20 cellular contexts compared by ENCODE assay signal in the genomic region with DNA sequence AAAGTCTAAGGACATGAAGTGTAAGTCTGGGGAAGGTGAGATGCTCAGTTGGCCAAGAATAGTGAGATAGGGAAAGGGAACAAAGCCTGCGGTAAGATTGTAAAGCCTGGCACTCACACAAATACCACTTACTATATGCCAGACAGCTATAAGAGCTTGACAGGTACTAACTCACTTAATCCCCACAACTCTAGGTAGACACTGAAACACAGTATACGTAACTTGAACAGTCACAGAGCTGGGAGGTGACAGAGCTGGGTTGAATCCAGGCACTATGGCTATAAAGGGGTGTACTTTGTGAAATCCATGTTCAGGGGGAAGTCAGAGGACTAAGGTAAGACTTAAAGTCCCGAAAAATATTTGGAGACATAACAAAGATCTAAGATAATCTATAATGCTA.
DNase-seq lines count a peak whose midpoint lies in the region; ATAC-seq, FAIRE-seq and TF ChIP-seq lines count a peak whose summit lies in the region.
"Had no signal": no experiment of that assay in that cellular context is flagged by ENCODE, and none has a peak within 500 bp of the region (broad histone marks: within the 10 kb centered on the region; RNA-seq: fewer than 3 reads in every experiment).

No MANE protein-coding gene starts in this region.

- H3K9me3 ChIP-seq in HCT116 (ENCODE audit: control insufficient read depth in 1 of 2, insufficient read depth in 1 of 2, low read depth in 1 of 2, low read length in 2 of 2), result no peaks in the 10 kb centered on the region
- H3K9me3 ChIP-seq: SJCRH30 had no signal

- RAD21 ChIA-PET in HCT116 (lab: Charles Lee; ENCODE audit: low non-redundant PET in 1 of 2, low total read pairs in 2 of 2, uncharacterized antibody in 2 of 2, unreplicated experiment in 2 of 2), result no interaction called here

- H3K27ac Mint-ChIP-seq in endothelial cell (ENCODE audit: unreplicated experiment) (peak overlapping the region; percentile 32), naive B cell (peak overlapping the region in 4 of 6 donors; percentile 3 to 70 (median 45))

- peaks cover 70% of the 10 kb centered on the region for H3K79me2 ChIP-seq in HCT116 (ENCODE audit: insufficient read depth, low read length)

- intact Hi-C loops in HCT116 (cut with micrococcal nuclease), result no loop called here

- FAIRE-seq in GM12892 (lab: Jason Lieb, UNC), result peak; percentile 5
- FAIRE-seq: D721Med, GM12891, HTR-8/SVneo had no signal

- DNase-seq in GM12892 (ENCODE audit: insufficient read length) (no peak), HCT116 (ENCODE audit: low read depth, low spot score) (no peak), endothelial cell (ENCODE audit: low spot score) (no peak), naive B cell (no peak), SW 1271 (lab: John Stamatoyannopoulos, UW) (no peak), HUDEP-2 (lab: John Stamatoyannopoulos, UW; ENCODE audit: unreplicated experiment in 76 of 76) (no peak)
- DNase-seq: ACHN, C1 segment of cervical spinal cord, H7, NCI-H1105, NCI-H2081, NCI-H2171 treated with DMSO at 0.1 percent for 48 hours, NCI-H446, OCI-M1, RPMI8226, SJCRH30 had no signal

- TF ChIP-seq CTCF in HCT116 (IDR thresholded peaks at IDR 0.05 in 2 of 3, conservative IDR thresholded peaks at IDR 0.05 in 1 of 3; ENCODE audit: borderline replicate concordance in 1 of 3, insufficient read depth in 1 of 3, low read depth in 2 of 3, low read length in 2 of 3) (no peak), endothelial cell (IDR thresholded peaks at IDR 0.05; ENCODE audit: unreplicated experiment) (no peak)

- H3K4me1 Mint-ChIP-seq in endothelial cell (ENCODE audit: unreplicated experiment) (peaks cover 42% of the 10 kb centered on the region), naive B cell (peaks cover 34 to 46% (median 34%) of the 10 kb centered on the region in 3 donors)

- peak overlapping the region; percentile 1; the same call in 1 of the 2 replicates for H3K27ac ChIP-seq in HCT116 (ENCODE audit: low read depth, low read length)
- H3K27ac ChIP-seq: SJCRH30 had no signal

- no peak overlapping the region for H3K4me3 Mint-ChIP-seq in endothelial cell (ENCODE audit: unreplicated experiment)
- H3K4me3 Mint-ChIP-seq in naive B cell, result no peak overlapping the region

- no peak overlapping the region for H3K4me2 ChIP-seq in HCT116 (ENCODE audit: low read length)

- POLR2A ChIA-PET in HCT116 (lab: Charles Lee), result no interaction called here

- H3K36me3 Mint-ChIP-seq in endothelial cell (ENCODE audit: low read depth, unreplicated experiment) (no peaks in the 10 kb centered on the region), naive B cell (no peaks in the 10 kb centered on the region)

- no peak for TF ChIP-seq POLR2A in GM12892 (IDR thresholded peaks at IDR 0.05; ENCODE audit: low read depth, low read length)
- TF ChIP-seq POLR2A in HCT116 (IDR thresholded peaks at IDR 0.05; ENCODE audit: borderline replicate concordance, extremely low read depth, insufficient read depth, insufficient read length), result no peak

- CTCF ChIA-PET in HCT116 (lab: Charles Lee), result no interaction called here

- no peak for ATAC-seq in HCT116
- ATAC-seq in naive B cell (ENCODE audit: low read depth in 2 of 2), result no peak
- no peak for ATAC-seq in HG03139 (IDR thresholded peaks at IDR 0.05; ENCODE audit: unreplicated experiment)

- no peak overlapping the region for H2AFZ ChIP-seq in HCT116 (ENCODE audit: low read depth, low read length, poor library complexity, severe bottlenecking)

- H3K4me1 ChIP-seq in HCT116 (ENCODE audit: control insufficient read depth in 1 of 2, insufficient read depth in 2 of 2, low read length in 2 of 2), result peaks cover 82 to 89% of the 10 kb centered on the region in 2 experiments

- H3K27me3 Mint-ChIP-seq in endothelial cell (ENCODE audit: unreplicated experiment), result no peaks in the 10 kb centered on the region
- H3K27me3 Mint-ChIP-seq in naive B cell, result no peaks in the 10 kb centered on the region

- no peak for TF ChIP-seq RAD21 in HCT116 (IDR thresholded peaks at IDR 0.05; ENCODE audit: low read depth)

- no peaks in the 10 kb centered on the region for H4K20me1 ChIP-seq in HCT116 (ENCODE audit: insufficient read depth)

- no TSS peak for BruUV-seq in HCT116 (replicated peaks; lab: Mats Ljungman, UMichigan)

- no peaks in the 10 kb centered on the region for H3K9me3 Mint-ChIP-seq in endothelial cell (ENCODE audit: unreplicated experiment)
- no peaks in the 10 kb centered on the region for H3K9me3 Mint-ChIP-seq in naive B cell

- H3K36me3 ChIP-seq in HCT116 (ENCODE audit: control insufficient read depth in 1 of 2, insufficient read depth in 2 of 2, low read length in 2 of 2), result no peaks in the 10 kb centered on the region
- H3K36me3 ChIP-seq: SJCRH30 had no signal

- no peaks in the 10 kb centered on the region for H3K9me2 ChIP-seq in HCT116 (ENCODE audit: insufficient read depth)

- H3K4me3 ChIP-seq in HCT116 (replicated peaks in 1 of 2; ENCODE audit: low read depth in 1 of 2, low read length in 2 of 2), result no peak overlapping the region
- H3K4me3 ChIP-seq: SJCRH30 had no signal

- no peaks in the 10 kb centered on the region for H3K27me3 ChIP-seq in HCT116 (ENCODE audit: insufficient read depth, low read length)
- H3K27me3 ChIP-seq: SJCRH30 had no signal

- no peak overlapping the region for H3K9ac ChIP-seq in HCT116 (ENCODE audit: low read length)

TF ChIP-seq in HCT116, 20 proteins besides CTCF, POLR2A, EP300 and RAD21:
- TF ChIP-seq SRF (IDR thresholded peaks at IDR 0.05; ENCODE audit: low read depth), result no peak
- no peak for TF ChIP-seq CEBPB (IDR thresholded peaks at IDR 0.05; ENCODE audit: low read depth)
- no peak for TF ChIP-seq TCF7L2 (IDR thresholded peaks at IDR 0.05; ENCODE audit: borderline replicate concordance, extremely low read depth, insufficient read depth, insufficient read length)
- TF ChIP-seq, protein P1, sequence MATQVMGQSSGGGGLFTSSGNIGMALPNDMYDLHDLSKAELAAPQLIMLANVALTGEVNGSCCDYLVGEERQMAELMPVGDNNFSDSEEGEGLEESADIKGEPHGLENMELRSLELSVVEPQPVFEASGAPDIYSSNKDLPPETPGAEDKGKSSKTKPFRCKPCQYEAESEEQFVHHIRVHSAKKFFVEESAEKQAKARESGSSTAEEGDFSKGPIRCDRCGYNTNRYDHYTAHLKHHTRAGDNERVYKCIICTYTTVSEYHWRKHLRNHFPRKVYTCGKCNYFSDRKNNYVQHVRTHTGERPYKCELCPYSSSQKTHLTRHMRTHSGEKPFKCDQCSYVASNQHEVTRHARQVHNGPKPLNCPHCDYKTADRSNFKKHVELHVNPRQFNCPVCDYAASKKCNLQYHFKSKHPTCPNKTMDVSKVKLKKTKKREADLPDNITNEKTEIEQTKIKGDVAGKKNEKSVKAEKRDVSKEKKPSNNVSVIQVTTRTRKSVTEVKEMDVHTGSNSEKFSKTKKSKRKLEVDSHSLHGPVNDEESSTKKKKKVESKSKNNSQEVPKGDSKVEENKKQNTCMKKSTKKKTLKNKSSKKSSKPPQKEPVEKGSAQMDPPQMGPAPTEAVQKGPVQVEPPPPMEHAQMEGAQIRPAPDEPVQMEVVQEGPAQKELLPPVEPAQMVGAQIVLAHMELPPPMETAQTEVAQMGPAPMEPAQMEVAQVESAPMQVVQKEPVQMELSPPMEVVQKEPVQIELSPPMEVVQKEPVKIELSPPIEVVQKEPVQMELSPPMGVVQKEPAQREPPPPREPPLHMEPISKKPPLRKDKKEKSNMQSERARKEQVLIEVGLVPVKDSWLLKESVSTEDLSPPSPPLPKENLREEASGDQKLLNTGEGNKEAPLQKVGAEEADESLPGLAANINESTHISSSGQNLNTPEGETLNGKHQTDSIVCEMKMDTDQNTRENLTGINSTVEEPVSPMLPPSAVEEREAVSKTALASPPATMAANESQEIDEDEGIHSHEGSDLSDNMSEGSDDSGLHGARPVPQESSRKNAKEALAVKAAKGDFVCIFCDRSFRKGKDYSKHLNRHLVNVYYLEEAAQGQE (IDR thresholded peaks at IDR 0.05; ENCODE audit: low read depth), result no peak
- TF ChIP-seq ELF1 (IDR thresholded peaks at IDR 0.05; ENCODE audit: borderline replicate concordance, low read depth), result no peak
- TF ChIP-seq EZH2 (IDR thresholded peaks at IDR 0.05), result no peak
- TF ChIP-seq EGR1 (IDR thresholded peaks at IDR 0.05; ENCODE audit: low read depth), result no peak
- no peak for TF ChIP-seq EZH2phosphoT487 (IDR thresholded peaks at IDR 0.05; ENCODE audit: borderline replicate concordance)
- TF ChIP-seq CBX3 (IDR thresholded peaks at IDR 0.05; ENCODE audit: low read depth), result no peak
- TF ChIP-seq ZFX (IDR thresholded peaks at IDR 0.05), result no peak
- no peak for TF ChIP-seq SIN3A (IDR thresholded peaks at IDR 0.05; ENCODE audit: low read depth)
- TF ChIP-seq POLR2AphosphoS5 (IDR thresholded peaks at IDR 0.05; ENCODE audit: low read depth, low read length), result no peak
- no peak for TF ChIP-seq JUND (IDR thresholded peaks at IDR 0.05)
- TF ChIP-seq ZBTB33 (IDR thresholded peaks at IDR 0.05; ENCODE audit: extremely low read depth, insufficient replicate concordance, low read length), result no peak
